In genomic region chr17:2393184-2393953, GRCh38 we compare ENCODE assay signal across 1 cellular context.
A peak's percentile ranks its signal among the peaks of the same experiment; 100 is the strongest.
TF ChIP-seq lines count a peak whose summit lies in the region.

No MANE protein-coding gene starts in this region.

TF ChIP-seq in HepG2, 621 proteins besides CTCF, POLR2A, EP300 and RAD21 (continued from another document):
- TF ChIP-seq MXD1 (CRISPR knock-in tag; IDR thresholded peaks at IDR 0.05): peak; percentile 24; the same call in 1 of the 2 replicates
- no peak for TF ChIP-seq FOXM1 (CRISPR knock-in tag; IDR thresholded peaks at IDR 0.05)
- no peak for TF ChIP-seq ARID3A (IDR thresholded peaks at IDR 0.05; ENCODE audit: low read depth, low read length)
- peak; percentile 71 for TF ChIP-seq RBM22 (optimal IDR thresholded peaks at IDR 0.05; ENCODE audit: low read length)
- peak; percentile 89 for TF ChIP-seq MAX (IDR thresholded peaks at IDR 0.05)
- TF ChIP-seq RFX1 (IDR thresholded peaks at IDR 0.05): peak; percentile 75
- TF ChIP-seq GLMP (CRISPR knock-in tag; IDR thresholded peaks at IDR 0.05; ENCODE audit: borderline replicate concordance): no peak
- TF ChIP-seq ASH2L (IDR thresholded peaks at IDR 0.05; ENCODE audit: insufficient read length, low read depth, low read length): peak; percentile 6
- TF ChIP-seq SIN3A (IDR thresholded peaks at IDR 0.05; ENCODE audit: borderline replicate concordance, low read depth, low read length): peak; percentile 50; the same call in 1 of the 2 replicates
- TF ChIP-seq ZNF260 (CRISPR knock-in tag; IDR thresholded peaks at IDR 0.05; ENCODE audit: borderline replicate concordance, low read depth): no peak
- TF ChIP-seq WIZ (CRISPR knock-in tag; IDR thresholded peaks at IDR 0.05): 0 out of 2 replicates have a peak, but pooled peaks have one; percentile 28
- TF ChIP-seq ZBTB33 (CRISPR knock-in tag; IDR thresholded peaks at IDR 0.05): peak; percentile 64
- 0 out of 2 replicates have a peak, but pooled peaks have one; percentile 48 for TF ChIP-seq PCBP1 (IDR thresholded peaks at IDR 0.05; ENCODE audit: borderline replicate concordance, low read depth, low read length)
- TF ChIP-seq AGO1 (IDR thresholded peaks at IDR 0.05; ENCODE audit: low read depth, low read length, poor library complexity, severe bottlenecking): peak; percentile 14
- no peak for TF ChIP-seq SMARCE1 (IDR thresholded peaks at IDR 0.05; ENCODE audit: borderline replicate concordance)
- TF ChIP-seq RFX3 (CRISPR knock-in tag; IDR thresholded peaks at IDR 0.05): peak; percentile 81
- 0 out of 2 replicates have a peak, but pooled peaks have one; percentile 40 for TF ChIP-seq HDAC2 (CRISPR knock-in tag; IDR thresholded peaks at IDR 0.05)
- peak; percentile 14; the same call in 1 of the 2 replicates for TF ChIP-seq KDM2A (CRISPR knock-in tag; IDR thresholded peaks at IDR 0.05; ENCODE audit: borderline replicate concordance, low read depth)
- 0 out of 2 replicates have a peak, but pooled peaks have one; percentile 18 for TF ChIP-seq SKIL (CRISPR knock-in tag; IDR thresholded peaks at IDR 0.05; ENCODE audit: borderline replicate concordance)
- no peak for TF ChIP-seq ADNP (CRISPR knock-in tag; IDR thresholded peaks at IDR 0.05)
- TF ChIP-seq ZNF883 (CRISPR knock-in tag; IDR thresholded peaks at IDR 0.05; ENCODE audit: not compliant biosample characterization): peak; percentile 39
- TF ChIP-seq MYC (CRISPR knock-in tag; IDR thresholded peaks at IDR 0.05; ENCODE audit: borderline replicate concordance): peak; percentile 68
- TF ChIP-seq ZNF20 (CRISPR knock-in tag; IDR thresholded peaks at IDR 0.05): no peak
- TF ChIP-seq ISL2 (CRISPR knock-in tag; IDR thresholded peaks at IDR 0.05): 0 out of 2 replicates have a peak, but pooled peaks have one; percentile 17
- no peak for TF ChIP-seq ZNF710 (CRISPR knock-in tag; IDR thresholded peaks at IDR 0.05; ENCODE audit: borderline replicate concordance)
- 0 out of 2 replicates have a peak, but pooled peaks have one; percentile 20 for TF ChIP-seq ATF3 (CRISPR knock-in tag; IDR thresholded peaks at IDR 0.05)
- TF ChIP-seq ZNF644 (CRISPR knock-in tag; IDR thresholded peaks at IDR 0.05; ENCODE audit: low read depth): no peak
- no peak for TF ChIP-seq CERS6 (CRISPR knock-in tag; IDR thresholded peaks at IDR 0.05)
- no peak for TF ChIP-seq MED13 (CRISPR knock-in tag; IDR thresholded peaks at IDR 0.05)
